Comparison of ENCODE assay signal across 21 cellular contexts in the genomic region with DNA sequence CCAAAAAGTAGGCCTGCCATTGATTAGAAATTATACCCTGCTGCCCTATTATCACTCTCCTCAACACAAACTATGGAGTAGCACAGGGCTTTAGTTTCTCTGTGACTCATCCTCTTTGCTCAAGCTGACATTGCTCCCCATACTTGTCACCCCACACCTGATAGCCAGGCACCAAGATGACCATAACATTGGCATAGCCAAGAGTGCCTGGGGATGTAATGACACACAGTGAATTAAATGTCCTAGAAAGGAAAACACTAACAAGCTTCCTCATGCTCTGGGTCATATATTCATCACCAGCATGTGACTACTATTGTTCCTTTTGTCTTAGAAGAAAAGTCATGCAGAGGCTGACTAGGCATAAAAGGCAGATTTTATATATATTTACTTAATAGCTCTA.
DNase-seq lines count a peak whose midpoint lies in the region; ATAC-seq and TF ChIP-seq lines count a peak whose summit lies in the region.
"Had no signal": no experiment of that assay in that cellular context is flagged by ENCODE, and none has a peak within 500 bp of the region (broad histone marks: within the 10 kb centered on the region; RNA-seq: fewer than 3 reads in every experiment).

No MANE protein-coding gene starts in this region.

- peaks cover 68% of the 10 kb centered on the region for H3K4me1 Mint-ChIP-seq in brain
- H3K4me1 Mint-ChIP-seq: activated naive CD8-positive, alpha-beta T cell treated with anti-CD3 and anti-CD28 coated beads, Interleukin-2, amount 50 U/mL, for 24 hours had no signal

- intact Hi-C loops in left colon (cut with DNase I, micrococcal nuclease), result no loop called here

- H3K9me3 Mint-ChIP-seq in brain, result peaks cover 0 to 14% (median 0%) of the 10 kb centered on the region in 5 experiments
- H3K9me3 Mint-ChIP-seq: activated naive CD8-positive, alpha-beta T cell treated with anti-CD3 and anti-CD28 coated beads, Interleukin-2, amount 50 U/mL, for 24 hours; CD4-positive, alpha-beta T cell; stimulated activated naive B cell treated with anti-CD40 and anti-IgM and Interleukin-4, amounts not matched to agents 10 μg/mL and 1 μg/mL and 100 μg/mL, for 72 hours had no signal

- peak overlapping the region in 4 of 5 experiments; percentile 17 to 80 (median 52) for H3K27ac Mint-ChIP-seq in brain
- H3K27ac Mint-ChIP-seq: activated naive CD8-positive, alpha-beta T cell treated with anti-CD3 and anti-CD28 coated beads, Interleukin-2, amount 50 U/mL, for 24 hours; CD4-positive, alpha-beta T cell; stimulated activated naive B cell treated with anti-CD40 and anti-IgM and Interleukin-4, amounts not matched to agents 10 μg/mL and 1 μg/mL and 100 μg/mL, for 72 hours had no signal

- no peaks in the 10 kb centered on the region for H3K27me3 Mint-ChIP-seq in brain
- H3K27me3 Mint-ChIP-seq: activated naive CD8-positive, alpha-beta T cell treated with anti-CD3 and anti-CD28 coated beads, Interleukin-2, amount 50 U/mL, for 24 hours; CD4-positive, alpha-beta T cell; stimulated activated naive B cell treated with anti-CD40 and anti-IgM and Interleukin-4, amounts not matched to agents 10 μg/mL and 1 μg/mL and 100 μg/mL, for 72 hours had no signal

- no peaks in the 10 kb centered on the region for H3K36me3 Mint-ChIP-seq in brain
- H3K36me3 Mint-ChIP-seq: stimulated activated naive B cell treated with anti-CD40 and anti-IgM and Interleukin-4, amounts not matched to agents 10 μg/mL and 1 μg/mL and 100 μg/mL, for 72 hours had no signal

- DNase-seq in AG08396 (ENCODE audit: low spot score) (peak; percentile 30), HT1080 (ENCODE audit: low read depth) (peak; percentile 70), kidney tubule cell (ENCODE audit: low spot score) (peak; percentile 98), left colon (no peak), NCI-H2171 treated with DMSO at 0.1 percent for 48 hours (lab: John Stamatoyannopoulos, UW) (no peak), Kasumi-1 (lab: John Stamatoyannopoulos, UW) (no peak)
- DNase-seq: activated CD4-positive, alpha-beta T cell treated with anti-CD3 and anti-CD28 coated beads, Interleukin-2, amount 50 U/mL, for 48 hours; activated CD4-positive, CD25-positive, alpha-beta regulatory T cell; activated effector memory CD4-positive, alpha-beta T cell treated with anti-CD3 and anti-CD28 coated beads, Interleukin-2, amount 50 U/mL, for 16 hours; activated naive CD8-positive, alpha-beta T cell treated with anti-CD3 and anti-CD28 coated beads, Interleukin-2, amount 50 U/mL, for 24 hours; CD4-positive, alpha-beta T cell; DMS153; foreskin melanocyte; Karpas-422; NCI-H1105 treated with DMSO at 0.1 percent for 48 hours; NCI-H524 treated with DMSO at 0.1 percent for 48 hours; stimulated activated naive B cell treated with anti-CD40 and anti-IgM and Interleukin-4, amounts not matched to agents 10 μg/mL and 1 μg/mL and 100 μg/mL, for 72 hours; T-helper 9 cell had no signal

- ATAC-seq in left colon, result no peak
- no peak for ATAC-seq in GM19463 (IDR thresholded peaks at IDR 0.05; ENCODE audit: unreplicated experiment)
- ATAC-seq: activated naive CD8-positive, alpha-beta T cell treated with anti-CD3 and anti-CD28 coated beads, Interleukin-2, amount 50 U/mL, for 24 hours; Right ventricle myocardium inferior; stimulated activated naive B cell treated with anti-CD40 and anti-IgM and Interleukin-4, amounts not matched to agents 10 μg/mL and 1 μg/mL and 100 μg/mL, for 72 hours had no signal

- no peak for TF ChIP-seq CTCF in brain (conservative IDR thresholded peaks at IDR 0.05)

- H3K4me3 Mint-ChIP-seq in brain, result no peak overlapping the region
- H3K4me3 Mint-ChIP-seq: activated naive CD8-positive, alpha-beta T cell treated with anti-CD3 and anti-CD28 coated beads, Interleukin-2, amount 50 U/mL, for 24 hours; CD4-positive, alpha-beta T cell; stimulated activated naive B cell treated with anti-CD40 and anti-IgM and Interleukin-4, amounts not matched to agents 10 μg/mL and 1 μg/mL and 100 μg/mL, for 72 hours had no signal

Comparison
In these comparisons a context has a peak if more than half of its experiments do, and no peak if none do; other contexts are left out.
1. DNase-seq: peak in AG08396 (single experiment), HT1080 (single experiment) and kidney tubule cell (single experiment); none in left colon (0 of 2), NCI-H2171 treated with DMSO at 0.1 percent for 48 hours (single experiment) and Kasumi-1 (0 of 2).